14 cellular contexts compared by ENCODE assay signal in genomic region chr6:259901-260508, GRCh38. TPM values are rescaled to one million over a fixed set of nuclear protein-coding genes. Genes with fewer than 3 reads are reported as not detected.
DNase-seq lines count a peak whose midpoint lies in the region; ATAC-seq and TF ChIP-seq lines count a peak whose summit lies in the region.
"Had no signal": no experiment of that assay in that cellular context is flagged by ENCODE, and none has a peak within 500 bp of the region (broad histone marks: within the 10 kb centered on the region; RNA-seq: fewer than 3 reads in every experiment).

No MANE protein-coding gene starts in this region.

- H3K27me3 Mint-ChIP-seq in activated naive CD8-positive, alpha-beta T cell treated with anti-CD3 and anti-CD28 coated beads for 36 hours: no peaks in the 10 kb centered on the region

- no peak for TF ChIP-seq CTCF in GM12865 (IDR thresholded peaks at IDR 0.05; ENCODE audit: insufficient read depth, low read depth, low read length, missing control alignments)

- peak overlapping the region; percentile 5 for H3K27ac Mint-ChIP-seq in activated naive CD8-positive, alpha-beta T cell treated with anti-CD3 and anti-CD28 coated beads for 36 hours
- H3K27ac Mint-ChIP-seq: WTC11 had no signal

- DNase-seq in GM12865 (ENCODE audit: low read depth): peak; percentile 73
- DNase-seq in activated naive CD8-positive, alpha-beta T cell treated with anti-CD3 and anti-CD28 coated beads for 36 hours: no peak
- no peak for DNase-seq in stimulated activated CD4-positive, alpha-beta T cell treated with anti-CD3 and anti-CD28 coated beads, Interleukin-1b, Interleukin-23, amount 100 ng/mL, for 48 hours
- no peak for DNase-seq in NCI-H2081 (lab: John Stamatoyannopoulos, UW)
- no peak for DNase-seq in NCI-H524 (lab: John Stamatoyannopoulos, UW)
- DNase-seq in DMS79 treated with DMSO at 0.1 percent for 48 hours (lab: John Stamatoyannopoulos, UW): no peak
- DNase-seq: central memory CD4-positive, alpha-beta T cell; DMS79; hypothalamus; NCI-H748 treated with DMSO at 0.1 percent for 48 hours; occipital lobe had no signal

- peaks cover 27% of the 10 kb centered on the region for H3K4me1 Mint-ChIP-seq in activated naive CD8-positive, alpha-beta T cell treated with anti-CD3 and anti-CD28 coated beads for 36 hours
- H3K4me1 Mint-ChIP-seq: WTC11 had no signal

- H3K4me3 Mint-ChIP-seq in activated naive CD8-positive, alpha-beta T cell treated with anti-CD3 and anti-CD28 coated beads for 36 hours: peak overlapping the region; percentile 27
- H3K4me3 Mint-ChIP-seq: WTC11 had no signal

- H3K36me3 Mint-ChIP-seq in activated naive CD8-positive, alpha-beta T cell treated with anti-CD3 and anti-CD28 coated beads for 36 hours: no peaks in the 10 kb centered on the region

- no peaks in the 10 kb centered on the region for H3K9me3 Mint-ChIP-seq in activated naive CD8-positive, alpha-beta T cell treated with anti-CD3 and anti-CD28 coated beads for 36 hours

- peak overlapping the region; percentile 39 for H3K4me3 ChIP-seq in GM12865 (ENCODE audit: low read depth, low read length)

- ATAC-seq in GM19452 (IDR thresholded peaks at IDR 0.05; ENCODE audit: unreplicated experiment): peak; percentile 82
- ATAC-seq in HG03095 (IDR thresholded peaks at IDR 0.05; ENCODE audit: unreplicated experiment): peak; percentile 72
- ATAC-seq: WTC11 had no signal

RNA-seq across cellular contexts. Expression of gene DUSP22, which starts 32.3 kb away (rescaled TPM):
- total RNA-seq in activated naive CD8-positive, alpha-beta T cell treated with anti-CD3 and anti-CD28 coated beads for 36 hours: 10 to 100 TPM; 22.9 to 23.9 TPM
